In the genomic region with DNA sequence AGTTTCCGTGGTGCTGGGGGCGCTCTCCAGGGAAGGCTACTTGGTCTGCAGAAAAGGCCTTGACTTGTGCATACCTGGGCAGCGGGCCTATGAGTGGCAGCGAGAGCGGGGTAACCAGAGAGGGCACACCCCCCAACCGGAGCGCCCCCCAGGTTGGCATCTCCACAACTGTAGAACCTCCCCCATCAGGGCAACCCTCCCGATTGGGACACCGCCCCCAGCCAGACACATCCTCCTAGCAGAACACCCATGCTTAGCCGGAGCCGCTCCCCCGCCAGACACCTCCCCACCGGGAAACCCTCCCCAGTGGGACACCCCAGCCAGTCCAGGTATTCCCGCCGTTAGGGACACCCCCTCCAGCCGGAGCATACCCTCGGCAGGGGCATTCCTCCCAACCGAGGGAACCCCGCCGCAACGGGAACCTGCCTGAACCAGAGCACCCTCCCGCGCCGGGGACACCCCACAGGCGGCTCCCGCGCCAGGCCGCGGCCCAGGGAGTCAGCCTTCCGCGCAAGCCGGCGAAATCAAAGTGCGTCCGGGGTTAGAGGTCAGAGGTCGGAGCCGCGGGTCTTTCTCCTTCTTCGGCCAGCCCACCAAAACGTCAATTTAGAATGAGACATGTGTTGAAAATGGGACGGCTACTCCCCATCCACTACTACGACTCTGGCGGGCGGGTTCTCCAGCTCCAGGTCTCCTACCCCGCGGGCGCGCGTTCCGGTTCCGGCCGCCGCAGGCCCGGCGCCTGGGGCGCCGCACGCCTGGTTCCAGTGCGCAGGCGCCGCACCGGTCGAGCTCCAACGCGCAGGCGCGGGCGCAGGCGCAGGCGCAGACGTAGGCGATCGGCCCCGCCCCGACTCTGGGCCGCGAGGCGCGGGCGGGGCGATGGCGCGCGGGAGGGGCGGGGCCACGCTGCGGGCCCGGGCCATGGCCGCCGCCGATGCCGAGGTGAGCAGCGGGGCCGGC, we compare ENCODE assay signal across 1 cellular context.
TF ChIP-seq lines count a peak whose summit lies in the region.

TSS of gene EHMT1 (plus strand) at position 901 of the 963 bp plus-strand sequence. CDS start at position 925, 24 bp downstream.

TF ChIP-seq in K562, 482 proteins besides CTCF, POLR2A, EP300 and RAD21 (continued from another document and continues in another):
- peak; percentile 91 for TF ChIP-seq RBBP5 (IDR thresholded peaks at IDR 0.05; ENCODE audit: borderline replicate concordance, insufficient read depth, low read length, poor library complexity, severe bottlenecking)
- peak; percentile 98 for TF ChIP-seq RBM22 (IDR thresholded peaks at IDR 0.05; ENCODE audit: low read depth, low read length, poor library complexity, severe bottlenecking)
- TF ChIP-seq GTF2E2 (tag; IDR thresholded peaks at IDR 0.05), result no peak
- 0 out of 2 replicates have a peak, but pooled peaks have one; percentile 56 for TF ChIP-seq RB1 (IDR thresholded peaks at IDR 0.05; ENCODE audit: low read depth)
- no peak for TF ChIP-seq TAF9B (IDR thresholded peaks at IDR 0.05; ENCODE audit: partially characterized antibody)
- TF ChIP-seq DEAF1 (CRISPR knock-in tag; IDR thresholded peaks at IDR 0.05), result no peak
- TF ChIP-seq MEIS2 (IDR thresholded peaks at IDR 0.05; ENCODE audit: partially characterized antibody), result peak; percentile 98
- TF ChIP-seq EZH2 (IDR thresholded peaks at IDR 0.05; ENCODE audit: borderline replicate concordance, low read depth, low read length), result no peak
- no peak for TF ChIP-seq PPARD (CRISPR knock-in tag; IDR thresholded peaks at IDR 0.05)
- no peak for TF ChIP-seq GTF2F1 (IDR thresholded peaks at IDR 0.05; ENCODE audit: low read depth, low read length)
- TF ChIP-seq NFRKB (IDR thresholded peaks at IDR 0.05; ENCODE audit: low read depth), result no peak
- TF ChIP-seq EP400 (IDR thresholded peaks at IDR 0.05), result peak; percentile 92
- TF ChIP-seq MCM3 (IDR thresholded peaks at IDR 0.05), result no peak
- TF ChIP-seq CBX5 (IDR thresholded peaks at IDR 0.05; ENCODE audit: borderline replicate concordance, low read depth), result no peak
- TF ChIP-seq HES1 (IDR thresholded peaks at IDR 0.05; ENCODE audit: low read depth), result peak; percentile 16; the same call in 1 of the 2 replicates
- peak; percentile 6 to 15; a peak in 1 of 4 replicates for TF ChIP-seq KDM1A (IDR thresholded peaks at IDR 0.05)
- no peak for TF ChIP-seq NFXL1 (CRISPR knock-in tag; IDR thresholded peaks at IDR 0.05)
- no peak for TF ChIP-seq ZFP36 (IDR thresholded peaks at IDR 0.05; ENCODE audit: low read depth, low read length, partially characterized antibody)
- no peak for TF ChIP-seq RERE (CRISPR knock-in tag; IDR thresholded peaks at IDR 0.05; ENCODE audit: borderline replicate concordance)
- TF ChIP-seq HCFC1 (IDR thresholded peaks at IDR 0.05; ENCODE audit: low read depth, low read length), result peak; percentile 64
- TF ChIP-seq KAT2B (IDR thresholded peaks at IDR 0.05; ENCODE audit: low read depth, low read length), result no peak
- TF ChIP-seq NCOA2 (IDR thresholded peaks at IDR 0.05; ENCODE audit: partially characterized antibody in 2 of 2), result no peak
- no peak for TF ChIP-seq NELFE (IDR thresholded peaks at IDR 0.05; ENCODE audit: insufficient read depth, insufficient read length)
- TF ChIP-seq AFF4 (CRISPR knock-in tag; IDR thresholded peaks at IDR 0.05), result no peak
- peak; percentile 57 for TF ChIP-seq HNRNPLL (IDR thresholded peaks at IDR 0.05; ENCODE audit: low read depth, low read length, poor library complexity, severe bottlenecking)
- TF ChIP-seq KHSRP (IDR thresholded peaks at IDR 0.05), result no peak
- 0 out of 2 replicates have a peak, but pooled peaks have one; percentile 52 for TF ChIP-seq SMAD3 (CRISPR knock-in tag; conservative IDR thresholded peaks at IDR 0.05)
- no peak for TF ChIP-seq MBD1 (CRISPR knock-in tag; IDR thresholded peaks at IDR 0.05)
- TF ChIP-seq CBFB (CRISPR knock-in tag; IDR thresholded peaks at IDR 0.05), result peak; percentile 53; the same call in 1 of the 2 replicates
- no peak for TF ChIP-seq ZC3H11A (IDR thresholded peaks at IDR 0.05; ENCODE audit: low read depth, low read length)
- TF ChIP-seq SFPQ (IDR thresholded peaks at IDR 0.05; ENCODE audit: low read depth, low read length), result no peak
- peak; percentile 34; the same call in 1 of the 2 replicates for TF ChIP-seq CEBPG (CRISPR knock-in tag; IDR thresholded peaks at IDR 0.05)
- TF ChIP-seq CEBPG (tag; conservative IDR thresholded peaks at IDR 0.05 in 1 of 2, IDR thresholded peaks at IDR 0.05 in 1 of 2), result no peak
- no peak for TF ChIP-seq ZNF316 (IDR thresholded peaks at IDR 0.05)
- no peak for TF ChIP-seq ZNF76 (CRISPR knock-in tag; IDR thresholded peaks at IDR 0.05; ENCODE audit: borderline replicate concordance)
- peak; percentile 14; the same call in 1 of the 2 replicates for TF ChIP-seq NCOR1 (IDR thresholded peaks at IDR 0.05)
- no peak for TF ChIP-seq HINFP (tag; conservative IDR thresholded peaks at IDR 0.05; ENCODE audit: low read depth)
- TF ChIP-seq, protein P1, sequence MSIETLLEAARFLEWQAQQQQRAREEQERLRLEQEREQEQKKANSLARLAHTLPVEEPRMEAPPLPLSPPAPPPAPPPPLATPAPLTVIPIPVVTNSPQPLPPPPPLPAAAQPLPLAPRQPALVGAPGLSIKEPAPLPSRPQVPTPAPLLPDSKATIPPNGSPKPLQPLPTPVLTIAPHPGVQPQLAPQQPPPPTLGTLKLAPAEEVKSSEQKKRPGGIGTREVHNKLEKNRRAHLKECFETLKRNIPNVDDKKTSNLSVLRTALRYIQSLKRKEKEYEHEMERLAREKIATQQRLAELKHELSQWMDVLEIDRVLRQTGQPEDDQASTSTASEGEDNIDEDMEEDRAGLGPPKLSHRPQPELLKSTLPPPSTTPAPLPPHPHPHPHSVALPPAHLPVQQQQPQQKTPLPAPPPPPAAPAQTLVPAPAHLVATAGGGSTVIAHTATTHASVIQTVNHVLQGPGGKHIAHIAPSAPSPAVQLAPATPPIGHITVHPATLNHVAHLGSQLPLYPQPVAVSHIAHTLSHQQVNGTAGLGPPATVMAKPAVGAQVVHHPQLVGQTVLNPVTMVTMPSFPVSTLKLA (conservative IDR thresholded peaks at IDR 0.05), result peak; percentile 80 to 91
